ENCODE assay signal across 24 cellular contexts in genomic region chr10:123777881-123778280, GRCh38.
"Had no signal": no experiment of that assay in that cellular context is flagged by ENCODE, and none has a peak within 500 bp of the region (broad histone marks: within the 10 kb centered on the region; RNA-seq: fewer than 3 reads in every experiment).

No MANE protein-coding gene starts in this region.

- H3K4me2 ChIP-seq: hepatocyte had no signal

- H3K27ac Mint-ChIP-seq: mesothelial cell of epicardium; naive thymus-derived CD4-positive, alpha-beta T cell; natural killer cell treated with Interleukin-12 subunit alpha and Interleukin-12 subunit beta and Interleukin-15 and Interleukin-18, amount 100 ng/mL, for 72 hours; stimulated activated effector memory CD8-positive, alpha-beta T cell treated with anti-CD3 and anti-CD28 coated beads, Interleukin-12 subunit alpha, Interleukin-12 subunit beta, amount 100 ng/mL, for 72 hours; stimulated activated naive CD8-positive, alpha-beta T cell treated with anti-CD3 and anti-CD28 coated beads, Interleukin-15, Interleukin-2, amounts not matched to agents 100 ng/mL and 50 ng/mL, for 24 hours had no signal

- H3K27me3 ChIP-seq: hepatocyte, ovary, tibial artery, uterus had no signal

- H3K4me3 ChIP-seq: heart right ventricle, hepatocyte, left ventricle myocardium inferior, lung, ovary, prostate gland, skin epidermis, spleen, suprapubic skin, thoracic aorta, tibial artery, uterus had no signal

- H3K4me3 Mint-ChIP-seq: mesothelial cell of epicardium; naive thymus-derived CD4-positive, alpha-beta T cell; natural killer cell treated with Interleukin-12 subunit alpha and Interleukin-12 subunit beta and Interleukin-15 and Interleukin-18, amount 100 ng/mL, for 72 hours; stimulated activated effector memory CD8-positive, alpha-beta T cell treated with anti-CD3 and anti-CD28 coated beads, Interleukin-12 subunit alpha, Interleukin-12 subunit beta, amount 100 ng/mL, for 72 hours; stimulated activated naive CD8-positive, alpha-beta T cell treated with anti-CD3 and anti-CD28 coated beads, Interleukin-15, Interleukin-2, amounts not matched to agents 100 ng/mL and 50 ng/mL, for 24 hours had no signal

- H3K36me3 Mint-ChIP-seq: mesothelial cell of epicardium had no signal

- ATAC-seq: heart right ventricle; naive thymus-derived CD4-positive, alpha-beta T cell; natural killer cell treated with Interleukin-12 subunit alpha and Interleukin-12 subunit beta and Interleukin-15 and Interleukin-18, amount 100 ng/mL, for 72 hours; right cardiac atrium; sciatic nerve; stimulated activated effector memory CD8-positive, alpha-beta T cell treated with anti-CD3 and anti-CD28 coated beads, Interleukin-12 subunit alpha, Interleukin-12 subunit beta, amount 100 ng/mL, for 72 hours had no signal

- H3K9me3 Mint-ChIP-seq: mesothelial cell of epicardium had no signal

- H3K9me3 ChIP-seq: heart right ventricle, left ventricle myocardium inferior, ovary, prostate gland, suprapubic skin, thoracic aorta, tibial artery, uterus had no signal

- H2AFZ ChIP-seq: hepatocyte had no signal

- H3K27ac ChIP-seq: heart right ventricle, hepatocyte, left ventricle myocardium inferior, ovary, prostate gland, skin epidermis, spleen, suprapubic skin, thoracic aorta, tibial artery, uterus had no signal

- H3K79me2 ChIP-seq: hepatocyte had no signal

- DNase-seq: heart right ventricle; kidney glomerular epithelial cell; left ventricle myocardium inferior; mesendoderm; naive thymus-derived CD4-positive, alpha-beta T cell; ovary; right cardiac atrium; spleen; stimulated activated CD4-positive, alpha-beta T cell treated with anti-CD3 and anti-CD28 coated beads, Interleukin-4, amount 100 ng/mL, for 24 hours; stimulated activated naive CD4-positive, alpha-beta T cell; tibial artery; trophoblast cell; uterus had no signal

- H3K4me1 ChIP-seq: heart right ventricle, left ventricle myocardium inferior, prostate gland, spleen, suprapubic skin, uterus had no signal

- H3K36me3 ChIP-seq: heart right ventricle, left ventricle myocardium inferior, ovary, prostate gland, suprapubic skin, tibial artery, uterus had no signal
